In the genomic region with DNA sequence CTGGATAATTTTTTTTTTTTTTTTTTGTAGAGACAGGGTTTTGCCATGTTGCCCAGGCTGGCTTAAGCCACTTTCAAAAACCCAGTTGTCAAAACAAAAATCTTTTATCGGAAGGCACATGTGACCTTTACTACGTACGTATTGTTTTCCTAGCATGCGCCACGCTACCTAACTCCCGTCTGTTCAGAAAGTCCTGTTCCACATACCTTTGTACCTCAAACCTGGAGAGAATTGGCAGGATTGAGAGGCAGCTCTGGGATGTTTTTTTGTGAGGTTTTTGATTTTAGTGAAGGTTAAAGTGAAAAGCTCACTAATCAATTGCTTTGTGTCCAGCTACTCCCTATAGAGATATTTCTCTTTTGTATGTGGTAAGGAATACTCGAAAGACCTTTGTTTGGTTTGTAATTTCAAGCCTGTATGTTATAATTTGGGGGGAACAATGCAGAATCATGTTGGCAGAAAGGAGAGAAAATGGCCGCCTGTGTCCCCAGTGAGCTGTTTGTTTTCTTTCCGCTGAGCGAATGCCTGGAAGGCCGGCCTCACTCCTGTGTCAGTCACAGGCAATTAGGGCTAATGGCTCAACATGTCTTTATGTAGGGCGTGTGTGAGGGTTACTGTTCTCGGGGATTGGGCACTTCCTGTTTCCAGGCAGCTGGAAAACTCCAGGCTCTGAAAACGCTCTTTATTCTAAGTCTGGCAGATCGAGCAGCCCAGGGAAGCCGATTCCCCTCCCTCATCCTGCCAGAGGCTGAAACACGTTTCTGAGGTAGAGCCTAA, we compare ENCODE assay signal across 1 cellular context.
TF ChIP-seq lines count a peak whose summit lies in the region.

No MANE protein-coding gene starts in this region.

TF ChIP-seq in HEK293, 187 proteins besides CTCF, POLR2A, EP300 and RAD21 (continued from another document):
- TF ChIP-seq, protein P1, sequence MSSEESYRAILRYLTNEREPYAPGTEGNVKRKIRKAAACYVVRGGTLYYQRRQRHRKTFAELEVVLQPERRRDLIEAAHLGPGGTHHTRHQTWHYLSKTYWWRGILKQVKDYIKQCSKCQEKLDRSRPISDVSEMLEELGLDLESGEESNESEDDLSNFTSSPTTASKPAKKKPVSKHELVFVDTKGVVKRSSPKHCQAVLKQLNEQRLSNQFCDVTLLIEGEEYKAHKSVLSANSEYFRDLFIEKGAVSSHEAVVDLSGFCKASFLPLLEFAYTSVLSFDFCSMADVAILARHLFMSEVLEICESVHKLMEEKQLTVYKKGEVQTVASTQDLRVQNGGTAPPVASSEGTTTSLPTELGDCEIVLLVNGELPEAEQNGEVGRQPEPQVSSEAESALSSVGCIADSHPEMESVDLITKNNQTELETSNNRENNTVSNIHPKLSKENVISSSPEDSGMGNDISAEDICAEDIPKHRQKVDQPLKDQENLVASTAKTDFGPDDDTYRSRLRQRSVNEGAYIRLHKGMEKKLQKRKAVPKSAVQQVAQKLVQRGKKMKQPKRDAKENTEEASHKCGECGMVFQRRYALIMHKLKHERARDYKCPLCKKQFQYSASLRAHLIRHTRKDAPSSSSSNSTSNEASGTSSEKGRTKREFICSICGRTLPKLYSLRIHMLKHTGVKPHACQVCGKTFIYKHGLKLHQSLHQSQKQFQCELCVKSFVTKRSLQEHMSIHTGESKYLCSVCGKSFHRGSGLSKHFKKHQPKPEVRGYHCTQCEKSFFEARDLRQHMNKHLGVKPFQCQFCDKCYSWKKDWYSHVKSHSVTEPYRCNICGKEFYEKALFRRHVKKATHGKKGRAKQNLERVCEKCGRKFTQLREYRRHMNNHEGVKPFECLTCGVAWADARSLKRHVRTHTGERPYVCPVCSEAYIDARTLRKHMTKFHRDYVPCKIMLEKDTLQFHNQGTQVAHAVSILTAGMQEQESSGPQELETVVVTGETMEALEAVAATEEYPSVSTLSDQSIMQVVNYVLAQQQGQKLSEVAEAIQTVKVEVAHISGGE (tag by site-specific recombination; conservative IDR thresholded peaks at IDR 0.05; ENCODE audit: low read depth): no peak
- TF ChIP-seq, protein P2, sequence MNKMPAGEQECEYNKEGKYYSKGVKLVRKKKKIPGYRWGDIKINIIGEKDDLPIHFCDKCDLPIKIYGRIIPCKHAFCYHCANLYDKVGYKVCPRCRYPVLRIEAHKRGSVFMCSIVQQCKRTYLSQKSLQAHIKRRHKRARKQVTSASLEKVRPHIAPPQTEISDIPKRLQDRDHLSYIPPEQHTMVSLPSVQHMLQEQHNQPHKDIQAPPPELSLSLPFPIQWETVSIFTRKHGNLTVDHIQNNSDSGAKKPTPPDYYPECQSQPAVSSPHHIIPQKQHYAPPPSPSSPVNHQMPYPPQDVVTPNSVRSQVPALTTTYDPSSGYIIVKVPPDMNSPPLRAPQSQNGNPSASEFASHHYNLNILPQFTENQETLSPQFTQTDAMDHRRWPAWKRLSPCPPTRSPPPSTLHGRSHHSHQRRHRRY (tag by site-specific recombination; IDR thresholded peaks at IDR 0.05): no peak
- TF ChIP-seq ZBTB17 (tag by site-specific recombination; IDR thresholded peaks at IDR 0.05) (peak; percentile 65), ZNF132 (tag by site-specific recombination; IDR thresholded peaks at IDR 0.05; ENCODE audit: borderline replicate concordance) (no peak), ZNF169 (tag by site-specific recombination; IDR thresholded peaks at IDR 0.05) (no peak), ZNF830 (tag by site-specific recombination; IDR thresholded peaks at IDR 0.05; ENCODE audit: low read depth) (no peak), ZBTB8A (tag by site-specific recombination; IDR thresholded peaks at IDR 0.05) (peak; percentile 35; the same call in 1 of the 2 replicates), SP3 (tag by site-specific recombination; IDR thresholded peaks at IDR 0.05) (no peak), MZF1 (tag by site-specific recombination; IDR thresholded peaks at IDR 0.05; ENCODE audit: borderline replicate concordance) (0 out of 2 replicates have a peak, but pooled peaks have one; percentile 50), TRIM28 (IDR thresholded peaks at IDR 0.05; ENCODE audit: borderline replicate concordance, low read length) (peak; percentile 59; the same call in 1 of the 2 replicates)
- TF ChIP-seq, protein P3, sequence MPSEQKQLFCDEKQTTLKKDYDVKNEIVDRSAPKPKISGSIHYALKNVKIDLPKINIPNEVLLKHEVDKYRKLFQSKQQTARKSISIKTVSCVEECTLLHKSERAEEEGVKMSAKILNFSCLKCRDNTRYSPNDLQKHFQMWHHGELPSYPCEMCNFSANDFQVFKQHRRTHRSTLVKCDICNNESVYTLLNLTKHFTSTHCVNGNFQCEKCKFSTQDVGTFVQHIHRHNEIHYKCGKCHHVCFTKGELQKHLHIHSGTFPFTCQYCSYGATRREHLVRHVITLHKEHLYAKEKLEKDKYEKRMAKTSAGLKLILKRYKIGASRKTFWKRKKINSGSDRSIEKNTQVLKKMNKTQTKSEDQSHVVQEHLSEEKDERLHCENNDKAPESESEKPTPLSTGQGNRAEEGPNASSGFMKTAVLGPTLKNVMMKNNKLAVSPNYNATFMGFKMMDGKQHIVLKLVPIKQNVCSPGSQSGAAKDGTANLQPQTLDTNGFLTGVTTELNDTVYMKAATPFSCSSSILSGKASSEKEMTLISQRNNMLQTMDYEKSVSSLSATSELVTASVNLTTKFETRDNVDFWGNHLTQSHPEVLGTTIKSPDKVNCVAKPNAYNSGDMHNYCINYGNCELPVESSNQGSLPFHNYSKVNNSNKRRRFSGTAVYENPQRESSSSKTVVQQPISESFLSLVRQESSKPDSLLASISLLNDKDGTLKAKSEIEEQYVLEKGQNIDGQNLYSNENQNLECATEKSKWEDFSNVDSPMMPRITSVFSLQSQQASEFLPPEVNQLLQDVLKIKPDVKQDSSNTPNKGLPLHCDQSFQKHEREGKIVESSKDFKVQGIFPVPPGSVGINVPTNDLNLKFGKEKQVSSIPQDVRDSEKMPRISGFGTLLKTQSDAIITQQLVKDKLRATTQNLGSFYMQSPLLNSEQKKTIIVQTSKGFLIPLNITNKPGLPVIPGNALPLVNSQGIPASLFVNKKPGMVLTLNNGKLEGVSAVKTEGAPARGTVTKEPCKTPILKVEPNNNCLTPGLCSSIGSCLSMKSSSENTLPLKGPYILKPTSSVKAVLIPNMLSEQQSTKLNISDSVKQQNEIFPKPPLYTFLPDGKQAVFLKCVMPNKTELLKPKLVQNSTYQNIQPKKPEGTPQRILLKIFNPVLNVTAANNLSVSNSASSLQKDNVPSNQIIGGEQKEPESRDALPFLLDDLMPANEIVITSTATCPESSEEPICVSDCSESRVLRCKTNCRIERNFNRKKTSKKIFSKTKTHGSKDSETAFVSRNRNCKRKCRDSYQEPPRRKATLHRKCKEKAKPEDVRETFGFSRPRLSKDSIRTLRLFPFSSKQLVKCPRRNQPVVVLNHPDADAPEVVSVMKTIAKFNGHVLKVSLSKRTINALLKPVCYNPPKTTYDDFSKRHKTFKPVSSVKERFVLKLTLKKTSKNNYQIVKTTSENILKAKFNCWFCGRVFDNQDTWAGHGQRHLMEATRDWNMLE (tag by site-specific recombination; conservative IDR thresholded peaks at IDR 0.05; ENCODE audit: low read depth): 0 out of 2 replicates have a peak, but pooled peaks have one; percentile 38
- TF ChIP-seq, protein P4, sequence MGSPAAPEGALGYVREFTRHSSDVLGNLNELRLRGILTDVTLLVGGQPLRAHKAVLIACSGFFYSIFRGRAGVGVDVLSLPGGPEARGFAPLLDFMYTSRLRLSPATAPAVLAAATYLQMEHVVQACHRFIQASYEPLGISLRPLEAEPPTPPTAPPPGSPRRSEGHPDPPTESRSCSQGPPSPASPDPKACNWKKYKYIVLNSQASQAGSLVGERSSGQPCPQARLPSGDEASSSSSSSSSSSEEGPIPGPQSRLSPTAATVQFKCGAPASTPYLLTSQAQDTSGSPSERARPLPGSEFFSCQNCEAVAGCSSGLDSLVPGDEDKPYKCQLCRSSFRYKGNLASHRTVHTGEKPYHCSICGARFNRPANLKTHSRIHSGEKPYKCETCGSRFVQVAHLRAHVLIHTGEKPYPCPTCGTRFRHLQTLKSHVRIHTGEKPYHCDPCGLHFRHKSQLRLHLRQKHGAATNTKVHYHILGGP (tag by site-specific recombination; IDR thresholded peaks at IDR 0.05): peak; percentile 70
